Comparison of ENCODE assay signal across 8 cellular contexts in genomic region chr15:59296181-59296617, GRCh38.
DNase-seq lines count a peak whose midpoint lies in the region; ATAC-seq lines count a peak whose summit lies in the region.

No MANE protein-coding gene starts in this region.

- H3K4me1 Mint-ChIP-seq in T-helper 2 cell treated with Interferon-gamma antibody and Interleukin-4, amounts not matched to agents 5 μg/mL and 100 μg/mL, for 36 hours (ENCODE audit: low read depth), result peaks cover 42% of the 10 kb centered on the region

- H3K9me3 Mint-ChIP-seq in T-helper 2 cell treated with Interferon-gamma antibody and Interleukin-4, amounts not matched to agents 5 μg/mL and 100 μg/mL, for 36 hours, result no peaks in the 10 kb centered on the region

- ATAC-seq in HG02571 (IDR thresholded peaks at IDR 0.05; ENCODE audit: unreplicated experiment) (no peak), HG03521 (IDR thresholded peaks at IDR 0.05; ENCODE audit: unreplicated experiment) (no peak)

- H3K27me3 Mint-ChIP-seq in T-helper 2 cell treated with Interferon-gamma antibody and Interleukin-4, amounts not matched to agents 5 μg/mL and 100 μg/mL, for 36 hours (ENCODE audit: low read depth), result peaks cover 18% of the 10 kb centered on the region

- H3K4me3 Mint-ChIP-seq in T-helper 2 cell treated with Interferon-gamma antibody and Interleukin-4, amounts not matched to agents 5 μg/mL and 100 μg/mL, for 36 hours, result no peak overlapping the region

- H3K27ac Mint-ChIP-seq in T-helper 2 cell treated with Interferon-gamma antibody and Interleukin-4, amounts not matched to agents 5 μg/mL and 100 μg/mL, for 36 hours, result no peak overlapping the region

- peak; percentile 82 for DNase-seq in HS-5 (ENCODE audit: low read depth)
- peak; percentile 96 for DNase-seq in astrocyte of the hippocampus (ENCODE audit: low read depth, low spot score)
- peak; percentile 93 for DNase-seq in islet precursor cell
- peak in 1 of 49 donors; percentile 36 for DNase-seq in substantia nigra (lab: John Stamatoyannopoulos, UW)
- no peak for DNase-seq in COLO829 (ENCODE audit: low spot score)
- no peak for DNase-seq in T-helper 2 cell treated with Interferon-gamma antibody and Interleukin-4, amounts not matched to agents 5 μg/mL and 100 μg/mL, for 36 hours (ENCODE audit: low spot score)

- peak overlapping the region; percentile 78 for H3K27ac ChIP-seq in substantia nigra (ENCODE audit: low read depth, low read length, poor library complexity, severe bottlenecking)

- H3K36me3 Mint-ChIP-seq in T-helper 2 cell treated with Interferon-gamma antibody and Interleukin-4, amounts not matched to agents 5 μg/mL and 100 μg/mL, for 36 hours (ENCODE audit: low read depth), result no peaks in the 10 kb centered on the region

Comparison
In these comparisons a context has a peak if more than half of its experiments do, and no peak if none do; other contexts are left out.
1. DNase-seq: peak in HS-5 (single experiment), astrocyte of the hippocampus (single experiment) and islet precursor cell (single experiment); none in COLO829 (single experiment) and T-helper 2 cell treated with Interferon-gamma antibody and Interleukin-4, amounts not matched to agents 5 μg/mL and 100 μg/mL, for 36 hours (single experiment).